In the genomic region with DNA sequence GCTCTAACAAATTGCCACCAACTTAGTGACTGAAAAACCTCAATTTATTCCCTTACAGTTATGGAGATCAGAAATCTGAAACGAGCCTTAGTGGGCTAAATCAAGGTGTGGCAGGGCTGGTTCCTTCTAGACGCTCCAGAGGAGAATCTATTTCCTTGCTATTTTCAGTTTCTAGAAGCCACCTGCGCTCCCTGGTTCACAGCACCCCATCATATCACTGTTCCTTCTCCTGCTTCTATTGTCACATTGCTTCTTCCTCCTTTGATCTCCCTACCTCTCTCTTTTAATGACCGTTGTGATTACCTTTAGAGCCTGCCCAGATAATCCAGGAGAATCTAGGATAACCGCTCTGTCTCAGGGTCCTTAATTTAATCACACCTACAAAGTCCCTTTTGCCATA, we compare ENCODE assay signal across 20 cellular contexts.
"Had no signal": no experiment of that assay in that cellular context is flagged by ENCODE, and none has a peak within 500 bp of the region (broad histone marks: within the 10 kb centered on the region; RNA-seq: fewer than 3 reads in every experiment).

No MANE protein-coding gene starts in this region.

- H3K9me3 ChIP-seq: esophagus muscularis mucosa, gastroesophageal sphincter, heart left ventricle, left lung, lower lobe of right lung had no signal

- H3K4me1 ChIP-seq: esophagus muscularis mucosa, foreskin keratinocyte, gastroesophageal sphincter, heart left ventricle, left lung, lower lobe of right lung had no signal

- DNase-seq: dermis blood vessel endothelial cell; dorsolateral prefrontal cortex; effector CD4-positive, alpha-beta T cell; effector memory CD4-positive, alpha-beta T cell; foreskin keratinocyte; heart left ventricle; hypothalamus; immature natural killer cell; islet precursor cell; kidney; kidney glomerular epithelial cell; left lung; left ventricle myocardium superior; lower lobe of right lung; mesenchymal stem cell; naive thymus-derived CD4-positive, alpha-beta T cell had no signal

- H3K79me2 ChIP-seq: hepatocyte had no signal

- ATAC-seq: foreskin keratinocyte; gastroesophageal sphincter; heart left ventricle; left lung; left ventricle myocardium superior; lower lobe of right lung; naive thymus-derived CD4-positive, alpha-beta T cell had no signal

- H3K36me3 ChIP-seq: esophagus muscularis mucosa, gastroesophageal sphincter, heart left ventricle, left lung, lower lobe of right lung had no signal

- H2AFZ ChIP-seq: hepatocyte had no signal

- H3K4me2 ChIP-seq: hepatocyte had no signal

- H3K4me3 ChIP-seq: coronary artery, dorsolateral prefrontal cortex, esophagus muscularis mucosa, gastroesophageal sphincter, heart left ventricle, hepatocyte, left lung, lower lobe of right lung had no signal

- H3K27ac ChIP-seq: coronary artery, dorsolateral prefrontal cortex, esophagus muscularis mucosa, foreskin keratinocyte, gastroesophageal sphincter, heart left ventricle, hepatocyte, left lung, lower lobe of right lung had no signal
